In the genomic region with DNA sequence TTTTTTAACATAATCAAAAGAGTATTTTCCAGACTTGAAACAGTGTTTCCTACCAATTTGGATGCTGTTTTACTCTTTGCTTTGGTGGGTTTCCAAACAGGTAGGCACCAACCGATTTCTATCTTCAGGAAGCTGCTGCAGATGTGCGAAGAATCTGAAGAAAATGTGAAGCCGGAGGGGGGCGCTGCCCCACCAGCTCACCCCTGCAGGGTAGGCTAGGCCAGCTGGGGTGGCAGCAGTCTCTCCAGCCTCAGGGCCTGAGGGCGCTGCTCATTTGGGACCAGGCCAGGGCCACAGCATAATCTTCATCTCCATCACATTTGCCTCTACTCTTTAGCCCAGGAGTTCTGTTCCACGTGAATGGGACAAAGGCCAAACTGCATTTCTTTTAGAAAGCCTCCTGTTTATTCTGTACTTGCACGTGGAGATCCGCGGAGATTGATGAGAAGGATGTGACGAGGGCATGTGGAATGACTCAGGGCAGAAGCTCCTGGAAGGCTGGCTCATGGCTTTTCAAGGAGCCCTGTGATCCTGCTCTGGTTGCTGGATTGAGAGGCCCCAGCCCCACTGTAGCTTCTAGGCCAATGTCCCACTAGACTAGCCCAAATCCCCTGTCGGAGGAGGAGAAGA, we compare ENCODE assay signal across 20 cellular contexts.
DNase-seq lines count a peak whose midpoint lies in the region; TF ChIP-seq lines count a peak whose summit lies in the region.
"Had no signal": no experiment of that assay in that cellular context is flagged by ENCODE, and none has a peak within 500 bp of the region (broad histone marks: within the 10 kb centered on the region; RNA-seq: fewer than 3 reads in every experiment).

No MANE protein-coding gene starts in this region.

- TF ChIP-seq CTCF in GM10248 (IDR thresholded peaks at IDR 0.05; ENCODE audit: control extremely low read depth, extremely low read depth, low read depth, missing control alignments) (no peak), PC-9 (conservative IDR thresholded peaks at IDR 0.05) (no peak)

- DNase-seq in AG20443 (ENCODE audit: low spot score) (peak; percentile 29), HK-2 (ENCODE audit: unreplicated experiment) (peak; percentile 68), amniotic epithelial cell (ENCODE audit: low read depth) (peak; percentile 49), iPS-NIHi7 (ENCODE audit: extremely low spot score) (peak; percentile 78), GM10248 (ENCODE audit: extremely low spot score) (no peak), ecto neural progenitor cell (ENCODE audit: low spot score) (no peak), PC-9 (no peak), NCI-H510A treated with DMSO at 0.1 percent for 48 hours (lab: John Stamatoyannopoulos, UW) (no peak)
- DNase-seq: ACHN; activated CD4-positive, alpha-beta T cell treated with anti-CD3 and anti-CD28 coated beads for 4 hours; CD4-positive, CD25-positive, alpha-beta regulatory T cell; colonic mucosa; naive thymus-derived CD8-positive, alpha-beta T cell; NCI-H1417; NCI-H524; pancreas; right cardiac atrium; Right ventricle myocardium superior; T-cell had no signal

- H3K4me2 ChIP-seq in PC-9, result no peak overlapping the region

- H3K4me1 ChIP-seq in PC-9 (replicated peaks; ENCODE audit: insufficient read depth), result peaks cover 50% of the 10 kb centered on the region
- H3K4me1 ChIP-seq: colonic mucosa, pancreas had no signal

- H3K4me3 ChIP-seq in PC-9, result no peak overlapping the region
- H3K4me3 ChIP-seq: colonic mucosa, GM12878, pancreas had no signal

- H3K27me3 ChIP-seq in PC-9 (ENCODE audit: insufficient read depth, low read depth), result no peaks in the 10 kb centered on the region
- H3K27me3 ChIP-seq: colonic mucosa, pancreas had no signal

- no peaks in the 10 kb centered on the region for H3K9me3 ChIP-seq in PC-9 (ENCODE audit: insufficient read depth, low read depth)
- H3K9me3 ChIP-seq: colonic mucosa, pancreas had no signal

- BruUV-seq in PC-9 (replicated peaks; lab: Mats Ljungman, UMichigan), result no TSS peak

- no peaks in the 10 kb centered on the region for H3K9me2 ChIP-seq in PC-9 (ENCODE audit: insufficient read depth)

- CTCF ChIA-PET in GM10248 (lab: Yijun Ruan, JAX) (interaction anchor here (1.4 kb wide), 1 partner anchor 11 kb away, joined by 6 read pairs; no protein-coding TSS in a partner anchor), PC-9 (lab: Charles Lee) (no interaction called here)

- no peak overlapping the region for H2AFZ ChIP-seq in PC-9

- no peak overlapping the region for H3K27ac ChIP-seq in PC-9
- H3K27ac ChIP-seq: colonic mucosa, pancreas had no signal

- no peaks in the 10 kb centered on the region for H3K79me2 ChIP-seq in PC-9 (ENCODE audit: low read depth)

- POLR2A ChIA-PET in GM10248 (lab: Yijun Ruan, JAX) (no interaction called here), PC-9 (lab: Charles Lee; ENCODE audit: unreplicated experiment) (no interaction called here)

- no peaks in the 10 kb centered on the region for H4K20me1 ChIP-seq in PC-9 (ENCODE audit: insufficient read depth)

- peaks cover 50% of the 10 kb centered on the region for H3F3A ChIP-seq in PC-9 (ENCODE audit: insufficient read depth, low read depth)

- peaks cover 6% of the 10 kb centered on the region; the same call in 1 of the 2 replicates for H3K36me3 ChIP-seq in PC-9 (ENCODE audit: low read depth)
- H3K36me3 ChIP-seq: colonic mucosa, pancreas had no signal

- intact Hi-C loops in PC-9 (cut with micrococcal nuclease; ENCODE audit: unreplicated experiment), result loop anchor here (10.0 kb wide), 1 partner anchor 139 kb away; no protein-coding TSS in a partner anchor

Comparison
In these comparisons a context has a peak if more than half of its experiments do, and no peak if none do; other contexts are left out.
1. DNase-seq: peak in AG20443 (single experiment), HK-2 (single experiment), amniotic epithelial cell (single experiment) and iPS-NIHi7 (single experiment); none in GM10248 (single experiment), ecto neural progenitor cell (single experiment), PC-9 (0 of 2) and NCI-H510A treated with DMSO at 0.1 percent for 48 hours (single experiment).